ENCODE assay signal across 1 cellular context in genomic region chr5:119355244-119355635, GRCh38.
TF ChIP-seq lines count a peak whose summit lies in the region.

No MANE protein-coding gene starts in this region.

TF ChIP-seq in HepG2, 621 proteins besides CTCF, POLR2A, EP300 and RAD21:
- TF ChIP-seq, protein P1, sequence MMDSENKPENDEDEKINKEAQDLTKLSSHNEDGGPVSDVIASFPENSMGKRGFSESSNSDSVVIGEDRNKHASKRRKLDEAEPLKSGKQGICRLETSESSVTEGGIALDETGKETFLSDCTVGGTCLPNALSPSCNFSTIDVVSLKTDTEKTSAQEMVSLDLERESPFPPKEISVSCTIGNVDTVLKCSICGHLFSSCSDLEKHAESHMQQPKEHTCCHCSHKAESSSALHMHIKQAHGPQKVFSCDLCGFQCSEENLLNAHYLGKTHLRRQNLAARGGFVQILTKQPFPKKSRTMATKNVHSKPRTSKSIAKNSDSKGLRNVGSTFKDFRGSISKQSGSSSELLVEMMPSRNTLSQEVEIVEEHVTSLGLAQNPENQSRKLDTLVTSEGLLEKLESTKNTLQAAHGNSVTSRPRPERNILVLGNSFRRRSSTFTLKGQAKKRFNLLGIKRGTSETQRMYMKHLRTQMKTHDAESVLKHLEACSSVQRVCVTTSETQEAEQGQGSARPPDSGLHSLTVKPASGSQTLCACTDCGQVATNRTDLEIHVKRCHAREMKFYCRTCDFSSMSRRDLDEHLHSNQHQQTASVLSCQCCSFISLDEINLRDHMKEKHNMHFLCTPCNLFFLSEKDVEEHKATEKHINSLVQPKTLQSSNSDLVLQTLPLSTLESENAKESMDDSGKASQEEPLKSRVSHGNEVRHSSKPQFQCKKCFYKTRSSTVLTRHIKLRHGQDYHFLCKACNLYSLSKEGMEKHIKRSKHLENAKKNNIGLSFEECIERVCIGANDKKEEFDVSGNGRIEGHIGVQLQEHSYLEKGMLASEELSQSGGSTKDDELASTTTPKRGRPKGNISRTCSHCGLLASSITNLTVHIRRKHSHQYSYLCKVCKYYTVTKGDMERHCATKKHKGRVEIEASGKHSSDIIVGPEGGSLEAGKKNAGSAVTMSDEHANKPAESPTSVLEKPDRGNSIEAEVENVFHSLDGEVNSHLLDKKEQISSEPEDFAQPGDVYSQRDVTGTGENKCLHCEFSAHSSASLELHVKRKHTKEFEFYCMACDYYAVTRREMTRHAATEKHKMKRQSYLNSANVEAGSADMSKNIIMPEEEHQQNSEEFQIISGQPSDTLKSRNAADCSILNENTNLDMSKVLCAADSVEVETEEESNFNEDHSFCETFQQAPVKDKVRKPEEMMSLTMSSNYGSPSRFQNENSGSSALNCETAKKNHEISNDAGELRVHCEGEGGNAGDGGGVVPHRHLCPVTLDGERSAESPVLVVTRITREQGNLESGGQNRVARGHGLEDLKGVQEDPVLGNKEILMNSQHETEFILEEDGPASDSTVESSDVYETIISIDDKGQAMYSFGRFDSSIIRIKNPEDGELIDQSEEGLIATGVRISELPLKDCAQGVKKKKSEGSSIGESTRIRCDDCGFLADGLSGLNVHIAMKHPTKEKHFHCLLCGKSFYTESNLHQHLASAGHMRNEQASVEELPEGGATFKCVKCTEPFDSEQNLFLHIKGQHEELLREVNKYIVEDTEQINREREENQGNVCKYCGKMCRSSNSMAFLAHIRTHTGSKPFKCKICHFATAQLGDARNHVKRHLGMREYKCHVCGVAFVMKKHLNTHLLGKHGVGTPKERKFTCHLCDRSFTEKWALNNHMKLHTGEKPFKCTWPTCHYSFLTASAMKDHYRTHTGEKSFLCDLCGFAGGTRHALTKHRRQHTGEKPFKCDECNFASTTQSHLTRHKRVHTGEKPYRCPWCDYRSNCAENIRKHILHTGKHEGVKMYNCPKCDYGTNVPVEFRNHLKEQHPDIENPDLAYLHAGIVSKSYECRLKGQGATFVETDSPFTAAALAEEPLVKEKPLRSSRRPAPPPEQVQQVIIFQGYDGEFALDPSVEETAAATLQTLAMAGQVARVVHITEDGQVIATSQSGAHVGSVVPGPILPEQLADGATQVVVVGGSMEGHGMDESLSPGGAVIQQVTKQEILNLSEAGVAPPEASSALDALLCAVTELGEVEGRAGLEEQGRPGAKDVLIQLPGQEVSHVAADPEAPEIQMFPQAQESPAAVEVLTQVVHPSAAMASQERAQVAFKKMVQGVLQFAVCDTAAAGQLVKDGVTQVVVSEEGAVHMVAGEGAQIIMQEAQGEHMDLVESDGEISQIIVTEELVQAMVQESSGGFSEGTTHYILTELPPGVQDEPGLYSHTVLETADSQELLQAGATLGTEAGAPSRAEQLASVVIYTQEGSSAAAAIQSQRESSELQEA (CRISPR knock-in tag; IDR thresholded peaks at IDR 0.05; ENCODE audit: not compliant biosample characterization), result no peak
- TF ChIP-seq FOSL2 (CRISPR knock-in tag; IDR thresholded peaks at IDR 0.05) (0 out of 2 replicates have a peak, but pooled peaks have one; percentile 23), ZNF432 (CRISPR knock-in tag; IDR thresholded peaks at IDR 0.05; ENCODE audit: borderline replicate concordance) (no peak), ZEB1 (IDR thresholded peaks at IDR 0.05; ENCODE audit: insufficient replicate concordance, low read depth) (no peak), HMG20A (CRISPR knock-in tag; IDR thresholded peaks at IDR 0.05; ENCODE audit: borderline replicate concordance) (no peak), PPARG (CRISPR knock-in tag; conservative IDR thresholded peaks at IDR 0.05) (0 out of 2 replicates have a peak, but pooled peaks have one; percentile 24), TCF7 (IDR thresholded peaks at IDR 0.05; ENCODE audit: low read depth) (peak; percentile 49; the same call in 1 of the 2 replicates), TP53 (CRISPR knock-in tag; conservative IDR thresholded peaks at IDR 0.05) (no peak), ZFY (CRISPR knock-in tag; IDR thresholded peaks at IDR 0.05) (peak; percentile 30; the same call in 1 of the 2 replicates), ELF1 (CRISPR knock-in tag; IDR thresholded peaks at IDR 0.05) (no peak), ZNF766 (CRISPR knock-in tag; IDR thresholded peaks at IDR 0.05; ENCODE audit: borderline replicate concordance) (no peak), ZNF629 (CRISPR knock-in tag; conservative IDR thresholded peaks at IDR 0.05) (no peak), NFKBIZ (CRISPR knock-in tag; IDR thresholded peaks at IDR 0.05) (no peak), SP1 (IDR thresholded peaks at IDR 0.05) (no peak), SP1 (CRISPR knock-in tag; IDR thresholded peaks at IDR 0.05) (no peak), KMT2A (CRISPR knock-in tag; IDR thresholded peaks at IDR 0.05) (0 out of 2 replicates have a peak, but pooled peaks have one; percentile 9), SNRNP70 (IDR thresholded peaks at IDR 0.05; ENCODE audit: low read depth, low read length) (no peak), RXRA (CRISPR knock-in tag; IDR thresholded peaks at IDR 0.05) (peak; percentile 20; the same call in 1 of the 2 replicates), ZNF3 (CRISPR knock-in tag; IDR thresholded peaks at IDR 0.05) (no peak), ZNF446 (CRISPR knock-in tag; IDR thresholded peaks at IDR 0.05) (no peak), SMARCE1 (IDR thresholded peaks at IDR 0.05; ENCODE audit: borderline replicate concordance) (no peak), NCOA2 (CRISPR knock-in tag; IDR thresholded peaks at IDR 0.05) (no peak), MTA3 (CRISPR knock-in tag; IDR thresholded peaks at IDR 0.05) (no peak)
- TF ChIP-seq, protein P2, sequence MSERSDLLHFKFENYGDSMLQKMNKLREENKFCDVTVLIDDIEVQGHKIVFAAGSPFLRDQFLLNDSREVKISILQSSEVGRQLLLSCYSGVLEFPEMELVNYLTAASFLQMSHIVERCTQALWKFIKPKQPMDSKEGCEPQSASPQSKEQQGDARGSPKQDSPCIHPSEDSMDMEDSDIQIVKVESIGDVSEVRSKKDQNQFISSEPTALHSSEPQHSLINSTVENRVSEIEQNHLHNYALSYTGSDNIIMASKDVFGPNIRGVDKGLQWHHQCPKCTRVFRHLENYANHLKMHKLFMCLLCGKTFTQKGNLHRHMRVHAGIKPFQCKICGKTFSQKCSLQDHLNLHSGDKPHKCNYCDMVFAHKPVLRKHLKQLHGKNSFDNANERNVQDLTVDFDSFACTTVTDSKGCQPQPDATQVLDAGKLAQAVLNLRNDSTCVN (CRISPR knock-in tag; IDR thresholded peaks at IDR 0.05; ENCODE audit: borderline replicate concordance), result no peak
- TF ChIP-seq, protein P3, sequence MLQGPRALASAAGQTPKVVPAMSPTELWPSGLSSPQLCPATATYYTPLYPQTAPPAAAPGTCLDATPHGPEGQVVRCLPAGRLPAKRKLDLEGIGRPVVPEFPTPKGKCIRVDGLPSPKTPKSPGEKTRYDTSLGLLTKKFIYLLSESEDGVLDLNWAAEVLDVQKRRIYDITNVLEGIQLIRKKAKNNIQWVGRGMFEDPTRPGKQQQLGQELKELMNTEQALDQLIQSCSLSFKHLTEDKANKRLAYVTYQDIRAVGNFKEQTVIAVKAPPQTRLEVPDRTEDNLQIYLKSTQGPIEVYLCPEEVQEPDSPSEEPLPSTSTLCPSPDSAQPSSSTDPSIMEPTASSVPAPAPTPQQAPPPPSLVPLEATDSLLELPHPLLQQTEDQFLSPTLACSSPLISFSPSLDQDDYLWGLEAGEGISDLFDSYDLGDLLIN (CRISPR knock-in tag; IDR thresholded peaks at IDR 0.05; ENCODE audit: borderline replicate concordance), result no peak
- TF ChIP-seq, protein P4, sequence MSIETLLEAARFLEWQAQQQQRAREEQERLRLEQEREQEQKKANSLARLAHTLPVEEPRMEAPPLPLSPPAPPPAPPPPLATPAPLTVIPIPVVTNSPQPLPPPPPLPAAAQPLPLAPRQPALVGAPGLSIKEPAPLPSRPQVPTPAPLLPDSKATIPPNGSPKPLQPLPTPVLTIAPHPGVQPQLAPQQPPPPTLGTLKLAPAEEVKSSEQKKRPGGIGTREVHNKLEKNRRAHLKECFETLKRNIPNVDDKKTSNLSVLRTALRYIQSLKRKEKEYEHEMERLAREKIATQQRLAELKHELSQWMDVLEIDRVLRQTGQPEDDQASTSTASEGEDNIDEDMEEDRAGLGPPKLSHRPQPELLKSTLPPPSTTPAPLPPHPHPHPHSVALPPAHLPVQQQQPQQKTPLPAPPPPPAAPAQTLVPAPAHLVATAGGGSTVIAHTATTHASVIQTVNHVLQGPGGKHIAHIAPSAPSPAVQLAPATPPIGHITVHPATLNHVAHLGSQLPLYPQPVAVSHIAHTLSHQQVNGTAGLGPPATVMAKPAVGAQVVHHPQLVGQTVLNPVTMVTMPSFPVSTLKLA (IDR thresholded peaks at IDR 0.05), result no peak
